In the genomic region with DNA sequence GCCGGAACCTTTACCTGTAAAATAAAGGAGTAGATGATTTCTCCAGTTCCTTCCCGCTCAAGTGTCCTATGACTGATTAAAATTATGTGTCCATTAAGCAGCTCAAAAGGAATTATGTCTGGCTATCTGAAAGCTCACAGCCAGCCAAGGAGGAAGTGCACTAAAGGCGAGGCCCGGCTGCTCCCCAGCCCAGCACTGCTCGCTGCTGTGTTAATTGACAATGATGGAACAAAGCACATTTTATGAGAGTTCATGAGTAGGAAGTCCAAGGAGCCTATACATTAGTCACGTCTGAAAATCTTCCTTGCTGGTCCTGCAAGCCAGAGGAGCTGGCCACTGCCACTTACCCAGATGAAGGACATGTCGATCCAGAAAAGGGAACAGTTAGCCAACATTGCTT, we compare ENCODE assay signal across 14 cellular contexts.
"Had no signal": no experiment of that assay in that cellular context is flagged by ENCODE, and none has a peak within 500 bp of the region (broad histone marks: within the 10 kb centered on the region; RNA-seq: fewer than 3 reads in every experiment).

No MANE protein-coding gene starts in this region.

- ATAC-seq: activated T-cell treated with anti-CD3 and anti-CD28 coated beads, Interleukin-2, amount 50 U/mL, for 72 hours; left ventricle myocardium superior; sciatic nerve had no signal

- DNase-seq: activated CD4-positive, alpha-beta memory T cell treated with anti-CD3 and anti-CD28 coated beads for 36 hours; activated CD4-positive, CD25-positive, alpha-beta regulatory T cell treated with anti-CD3 and anti-CD28 coated beads, Interleukin-2, amount 50 U/mL, for 72 hours; activated CD8-positive, alpha-beta memory T cell treated with anti-CD3 and anti-CD28 coated beads, Interleukin-2, amount 50 U/mL, for 4 hours; activated gamma-delta T cell treated with Interleukin-2 at 50 U/mL for 16 hours; activated naive CD8-positive, alpha-beta T cell treated with anti-CD3 and anti-CD28 coated beads, Interleukin-2, amount 10 ng/mL, durations not matched to agents 7 days and 5 days; activated T-cell treated with anti-CD3 and anti-CD28 coated beads, Interleukin-2, amount 50 U/mL, for 72 hours; anterior cingulate cortex; effector CD4-positive, alpha-beta T cell; left ventricle myocardium superior; mesendoderm; nephron progenitor cell; stimulated activated CD4-positive, alpha-beta T cell treated with anti-CD3 and anti-CD28 coated beads, Interleukin-2, amount 100 ng/mL, for 24 hours; stimulated activated naive CD4-positive, alpha-beta T cell treated with Interleukin-2 at 50 U/mL for 16 hours had no signal
